Comparison of ENCODE assay signal across 8 cellular contexts in genomic region chr16:5098221-5099159, GRCh38. TPM values are rescaled to one million over a fixed set of nuclear protein-coding genes. Genes with fewer than 3 reads are reported as not detected.
DNase-seq lines count a peak whose midpoint lies in the region; ATAC-seq and TF ChIP-seq lines count a peak whose summit lies in the region.
"Not testable (repeated sequence)": the region's sequence is repeated elsewhere in the genome, so short reads cannot be mapped to it uniquely, and the experiment has no call there.

No MANE protein-coding gene starts in this region.

- BruUV-seq in IMR-90 (replicated peaks; lab: Mats Ljungman, UMichigan) = not testable (repeated sequence)

- not testable (repeated sequence) for H3K27me3 ChIP-seq in IMR-90 (ENCODE audit: control insufficient read depth, insufficient read depth, low read length); SJSA1 (replicated peaks); esophagus muscularis mucosa; mesenchymal stem cell (ENCODE audit: control insufficient read depth in 1 of 2, insufficient read depth in 1 of 2, low read length in 2 of 2)

- peak overlapping the region; percentile 59 for H4K5ac ChIP-seq in IMR-90 (ENCODE audit: low read depth, low read length)

- not testable (repeated sequence) for H3K36me3 ChIP-seq in IMR-90 (ENCODE audit: control insufficient read depth, insufficient read depth, low read length); SJSA1; esophagus muscularis mucosa; mesenchymal stem cell (ENCODE audit: control insufficient read depth in 1 of 2, insufficient read depth in 2 of 2, low read depth in 1 of 2, low read length in 2 of 2)

- H4K8ac ChIP-seq in IMR-90 (ENCODE audit: low read depth in 2 of 2, low read length in 2 of 2) (peak overlapping the region; percentile 36 to 74; a peak in 2 of 4 replicates), mesenchymal stem cell (ENCODE audit: low read length) (peak overlapping the region; percentile 77)

- peak overlapping the region; percentile 75; the same call in 1 of the 2 replicates for H3K9ac ChIP-seq in IMR-90 (ENCODE audit: low read depth, low read length)
- H3K9ac ChIP-seq in mesenchymal stem cell (ENCODE audit: low read length) = peak overlapping the region; percentile 78

- H3K9me3 ChIP-seq in IMR-90 (ENCODE audit: control insufficient read depth, insufficient read depth, low read length); SJSA1 (replicated peaks); esophagus muscularis mucosa; mesenchymal stem cell (ENCODE audit: control insufficient read depth, low read length): not testable (repeated sequence)

- not testable (repeated sequence) for H3K14ac ChIP-seq in IMR-90 (replicated peaks; ENCODE audit: low read depth, low read length); mesenchymal stem cell (ENCODE audit: low read length in 2 of 2)

- H2AK9ac ChIP-seq in IMR-90 (replicated peaks; ENCODE audit: low read depth, low read length, poor library complexity) = not testable (repeated sequence)

- H2BK5ac ChIP-seq in IMR-90 (ENCODE audit: low read depth, low read length, poor library complexity, severe bottlenecking); mesenchymal stem cell (ENCODE audit: low read depth, low read length, poor library complexity, severe bottlenecking): not testable (repeated sequence)

- H2BK20ac ChIP-seq in IMR-90 (ENCODE audit: low read depth, low read length) = not testable (repeated sequence)

- H4K91ac ChIP-seq in IMR-90 (ENCODE audit: insufficient read depth, low read depth, low read length) = not testable (repeated sequence)
- H4K91ac ChIP-seq in mesenchymal stem cell (ENCODE audit: low read length) = peak overlapping the region; percentile 83

- peak overlapping the region; percentile 50 for H3K4me3 ChIP-seq in AG09309 (ENCODE audit: control insufficient read depth, low read depth, low read length)
- peak overlapping the region; percentile 91 for H3K4me3 ChIP-seq in IMR-90 (ENCODE audit: insufficient read depth, low read depth, low read length)
- peak overlapping the region; percentile 50 for H3K4me3 ChIP-seq in SJSA1
- H3K4me3 ChIP-seq in esophagus muscularis mucosa = peak overlapping the region; percentile 72 to 91 (median 84)
- H3K4me3 ChIP-seq in mesenchymal stem cell (ENCODE audit: insufficient read depth in 1 of 2, low read depth in 1 of 2, low read length in 2 of 2) = peak overlapping the region; percentile 66 to 77

- not testable (repeated sequence) for H2AFZ ChIP-seq in IMR-90 (replicated peaks; ENCODE audit: low read length, poor library complexity)
- peak overlapping the region; percentile 36 for H2AFZ ChIP-seq in mesenchymal stem cell (ENCODE audit: low read depth, low read length)

- H3K56ac ChIP-seq in IMR-90 (ENCODE audit: extremely low read depth, insufficient read depth, low read length) = 0 out of 2 replicates have a peak overlapping the region, but pooled peaks have one; percentile 1

- in situ Hi-C loops in IMR-90 (cut with MboI; ENCODE audit: low sequenced_read_pairs) = not testable (repeated sequence)

- ATAC-seq in IMR-90 (ENCODE audit: low read depth) = not testable (repeated sequence)

- 0 out of 2 replicates have a peak overlapping the region, but pooled peaks have one; percentile 24 for H3K23ac ChIP-seq in IMR-90 (ENCODE audit: low read depth, low read length)
- H3K23ac ChIP-seq in mesenchymal stem cell (ENCODE audit: low read length in 2 of 2) = not testable (repeated sequence)

- not testable (repeated sequence) for H2AK5ac ChIP-seq in IMR-90 (ENCODE audit: low read depth, low read length); mesenchymal stem cell (ENCODE audit: low read length, severe bottlenecking)

- H3K4ac ChIP-seq in IMR-90 (ENCODE audit: low read depth, low read length) = peak overlapping the region; percentile 35; the same call in 1 of the 2 replicates
- H3K4ac ChIP-seq in mesenchymal stem cell (ENCODE audit: low read depth in 1 of 2, low read length in 2 of 2) = peak overlapping the region in 1 of 2 experiments; percentile 15

- intact Hi-C loops in IMR-90 (cut with micrococcal nuclease) = loop anchor here (10.0 kb wide), 2 partner anchors 144 to 1546 kb away; partner anchors contain the start of gene SEC14L5
- intact Hi-C loops in esophagus muscularis mucosa (cut with DNase I) = not testable (repeated sequence)

- not testable (repeated sequence) for H2BK120ac ChIP-seq in IMR-90 (ENCODE audit: low read depth, low read length); mesenchymal stem cell (ENCODE audit: low read depth, low read length)

- not testable (repeated sequence) for H2BK15ac ChIP-seq in IMR-90 (ENCODE audit: low read depth, low read length)
- H2BK15ac ChIP-seq in mesenchymal stem cell (ENCODE audit: low read depth, poor library complexity, severe bottlenecking) = peak overlapping the region; percentile 99

- TF ChIP-seq POLR2A in IMR-90 (IDR thresholded peaks at IDR 0.05; ENCODE audit: low read depth, low read length); esophagus muscularis mucosa (IDR thresholded peaks at IDR 0.05; ENCODE audit: low read depth): not testable (repeated sequence)

- POLR2A ChIA-PET in IMR-90 (lab: Charles Lee; ENCODE audit: unreplicated experiment) = not testable (repeated sequence)

- H3K27ac ChIP-seq in IMR-90 (ENCODE audit: insufficient read depth, low read length) = peak overlapping the region; percentile 43; the same call in 1 of the 2 replicates
- not testable (repeated sequence) for H3K27ac ChIP-seq in SJSA1
- peak overlapping the region; percentile 80 to 88 (median 84) for H3K27ac ChIP-seq in esophagus muscularis mucosa (replicated peaks in 1 of 4)
- H3K27ac ChIP-seq in mesenchymal stem cell (ENCODE audit: low read length, poor library complexity, severe bottlenecking) = peak overlapping the region; percentile 23

- not testable (repeated sequence) for H3K4me1 ChIP-seq in IMR-90 (ENCODE audit: control insufficient read depth, insufficient read depth, low read length); SJSA1 (replicated peaks); mesenchymal stem cell (ENCODE audit: control insufficient read depth, insufficient read depth, low read depth, low read length)
- peaks cover 0 to 14% (median 14%) of the 10 kb centered on the region in 4 donors for H3K4me1 ChIP-seq in esophagus muscularis mucosa

- H3K4me2 ChIP-seq in IMR-90 (ENCODE audit: low read depth, low read length) = peak overlapping the region; percentile 99
- peak overlapping the region; percentile 79 for H3K4me2 ChIP-seq in mesenchymal stem cell (ENCODE audit: low read length, poor library complexity, severe bottlenecking)

- H3K18ac ChIP-seq in IMR-90 (ENCODE audit: low read depth, low read length) (peak overlapping the region; percentile 78; the same call in 1 of the 2 replicates), mesenchymal stem cell (ENCODE audit: low read depth in 1 of 2, low read length in 2 of 2) (peak overlapping the region; percentile 28 to 82)

- H3K9me1 ChIP-seq in IMR-90 (ENCODE audit: insufficient read depth, low read length) = not testable (repeated sequence)

- DNase-seq in AG09309 (ENCODE audit: low read depth); esophagus muscularis mucosa (ENCODE audit: extremely low spot score): not testable (repeated sequence)
- peak; percentile 38 for DNase-seq in GM20000 (ENCODE audit: low spot score)
- DNase-seq in IMR-90 = peak; percentile 41
- DNase-seq in SJSA1 (ENCODE audit: low read depth in 1 of 2, low spot score in 2 of 2) = peak; percentile 47 to 62
- DNase-seq in activated effector memory CD4-positive, alpha-beta T cell treated with anti-CD3 and anti-CD28 coated beads, Interleukin-2, amount 50 U/mL, for 16 hours = peak; percentile 98
- peak; percentile 52 for DNase-seq in mesenchymal stem cell
- DNase-seq in stimulated activated CD4-positive, alpha-beta T cell treated with anti-CD3 and anti-CD28 coated beads, Interleukin-2, amount 100 ng/mL, for 48 hours = peak; percentile 54 to 58

- H3K79me1 ChIP-seq in IMR-90 (ENCODE audit: low read depth in 1 of 2, low read length in 2 of 2); mesenchymal stem cell (replicated peaks; ENCODE audit: low read length, poor library complexity, severe bottlenecking): not testable (repeated sequence)

- CTCF ChIA-PET in IMR-90 (lab: Yijun Ruan, JAX) = interaction anchor here (1.1 kb wide), 1 partner anchor 14 kb away, joined by 3 read pairs; no protein-coding TSS in a partner anchor

- 10% methylated on average over 2 of the region's 67 CpGs; no CpG with 5 or more reads in 1 of the 2 experiments for WGBS in IMR-90 (ENCODE audit: extremely low coverage in 2 of 2, insufficient read length in 1 of 2), 2 experiments
- WGBS in esophagus muscularis mucosa = 6% methylated on average over 21 of the region's 67 CpGs
- 3% methylated on average over 22 of the region's 67 CpGs for WGBS in mesenchymal stem cell

- dilution Hi-C loops in IMR-90 (cut with HindIII; ENCODE audit: low sequenced_read_pairs, unreplicated experiment) = not testable (repeated sequence)

- H4K20me1 ChIP-seq in IMR-90 (ENCODE audit: insufficient read depth, low read length) = not testable (repeated sequence)

- not testable (repeated sequence) for TF ChIP-seq RAD21 in IMR-90 (IDR thresholded peaks at IDR 0.05; ENCODE audit: low read length)

- not testable (repeated sequence) for TF ChIP-seq EP300 in esophagus muscularis mucosa (IDR thresholded peaks at IDR 0.05)

- TF ChIP-seq CTCF in AG09309 (IDR thresholded peaks at IDR 0.05; ENCODE audit: control insufficient read depth, insufficient read depth, low read depth, low read length, missing control alignments); GM20000 (IDR thresholded peaks at IDR 0.05; ENCODE audit: extremely low read depth, missing control alignments); IMR-90 (conservative IDR thresholded peaks at IDR 0.05; ENCODE audit: low read depth, low read length); esophagus muscularis mucosa (IDR thresholded peaks at IDR 0.05): not testable (repeated sequence)

- not testable (repeated sequence) for H2BK12ac ChIP-seq in mesenchymal stem cell (ENCODE audit: low read length in 2 of 2)

RNA-seq across cellular contexts. Expression of gene EEF2KMT, which starts 0.9 kb away (rescaled TPM):
- 16.4 and 19.0 TPM in 2 replicates for total RNA-seq in IMR-90 (2012; rRNA removed)
- 14.1 and 15.1 TPM in 2 replicates for polyA plus RNA-seq in IMR-90 (2012; rRNA removed)
- polyA plus RNA-seq in IMR-90 (2012; cell fraction: cytosol; rRNA removed) = 7.3 and 11.1 TPM in 2 replicates
- 7.6 and 19.3 TPM in 2 replicates for polyA plus RNA-seq in IMR-90 (2012; cell fraction: nucleus; rRNA removed; ENCODE audit: low replicate concordance)
- total RNA-seq in SJSA1 (2014; rRNA removed; shearing (Covaris generic)) = 17.4 and 19.0 TPM in 2 replicates
- total RNA-seq in esophagus muscularis mucosa = 10 to 100 TPM in 3 of 4 donors, 1 to 10 TPM in 1; 10.0 to 15.6 (median 13.7) TPM
- polyA plus RNA-seq in mesenchymal stem cell (2013, experiment 1 of 2) = 7.0 TPM
- 6.5 TPM for polyA plus RNA-seq in mesenchymal stem cell (2013, experiment 2 of 2)

RNA-seq across cellular contexts. Expression of gene ALG1, which starts 26.8 kb away (rescaled TPM):
- total RNA-seq in IMR-90 (2012; rRNA removed) = 34.7 and 41.0 TPM in 2 replicates
- 30.4 and 30.9 TPM in 2 replicates for polyA plus RNA-seq in IMR-90 (2012; rRNA removed)
- polyA plus RNA-seq in IMR-90 (2012; cell fraction: cytosol; rRNA removed) = 40.0 and 51.7 TPM in 2 replicates
- polyA plus RNA-seq in IMR-90 (2012; cell fraction: nucleus; rRNA removed; ENCODE audit: low replicate concordance) = 17.7 and 27.7 TPM in 2 replicates
- 22.2 and 38.5 TPM in 2 replicates for total RNA-seq in SJSA1 (2014; rRNA removed; shearing (Covaris generic))
- 10 to 100 TPM; 10.4 to 15.9 (median 12.2) TPM for total RNA-seq in esophagus muscularis mucosa
- 30.9 TPM for polyA plus RNA-seq in mesenchymal stem cell (2013, experiment 1 of 2)
- 32.6 TPM for polyA plus RNA-seq in mesenchymal stem cell (2013, experiment 2 of 2)

RNA-seq across cellular contexts. Expression of gene C16orf89, which starts 32.7 kb away (rescaled TPM):
- 0.18 TPM in 1 of 2 replicates, not detected in the other for total RNA-seq in IMR-90 (2012; rRNA removed)
- 0.17 and 0.30 TPM in 2 replicates for polyA plus RNA-seq in IMR-90 (2012; rRNA removed)
- 0.30 and 0.36 TPM in 2 replicates for polyA plus RNA-seq in IMR-90 (2012; cell fraction: cytosol; rRNA removed)
- polyA plus RNA-seq in IMR-90 (2012; cell fraction: nucleus; rRNA removed; ENCODE audit: low replicate concordance) = 0.10 and 0.28 TPM in 2 replicates
- total RNA-seq in SJSA1 (2014; rRNA removed; shearing (Covaris generic)) = not detected in 2 replicates
- total RNA-seq in esophagus muscularis mucosa = 1 to 10 TPM; 1.5 to 2.1 (median 1.9) TPM
- 0.17 TPM for polyA plus RNA-seq in mesenchymal stem cell (2013, experiment 1 of 2)
- polyA plus RNA-seq in mesenchymal stem cell (2013, experiment 2 of 2) = 0.22 TPM
